In the genomic region with DNA sequence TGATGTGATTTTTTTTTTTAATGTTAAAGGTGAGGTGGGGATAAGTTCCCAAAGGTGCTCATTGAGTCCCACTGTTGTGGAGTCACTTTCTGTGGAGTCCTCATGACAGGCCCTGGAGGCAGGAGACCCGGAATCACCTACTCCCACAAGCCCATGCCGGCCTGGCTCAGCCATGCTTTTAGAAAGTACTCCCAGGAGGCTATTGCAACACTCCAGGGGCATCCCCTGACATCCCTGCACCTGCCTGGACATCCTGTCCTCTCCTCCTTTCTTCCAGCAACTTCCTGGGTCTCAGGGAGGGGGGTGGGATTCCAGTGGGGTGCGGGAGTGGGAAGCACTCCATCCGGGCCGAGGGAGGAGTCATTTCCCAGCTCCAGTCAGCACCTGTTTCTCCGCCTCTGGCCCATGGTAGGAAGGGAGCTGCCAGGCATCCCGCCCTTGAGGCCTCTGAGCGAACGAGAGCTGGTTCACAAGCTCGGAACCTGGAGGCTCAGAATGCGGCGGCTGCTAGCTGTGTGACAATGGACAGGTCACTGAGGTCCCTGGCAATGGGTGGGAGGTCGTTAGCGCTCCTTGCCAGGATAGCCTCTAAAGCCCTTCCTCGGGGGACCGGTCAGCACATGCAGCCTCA, we compare ENCODE assay signal across 21 cellular contexts.
DNase-seq lines count a peak whose midpoint lies in the region; ATAC-seq lines count a peak whose summit lies in the region.
"Had no signal": no experiment of that assay in that cellular context is flagged by ENCODE, and none has a peak within 500 bp of the region (broad histone marks: within the 10 kb centered on the region; RNA-seq: fewer than 3 reads in every experiment).

No MANE protein-coding gene starts in this region.

- peaks cover 10% of the 10 kb centered on the region for H3K36me3 Mint-ChIP-seq in activated naive CD8-positive, alpha-beta T cell treated with anti-CD3 and anti-CD28 coated beads, Interleukin-2, amount 50 U/mL, for 24 hours (ENCODE audit: low read depth)
- peaks cover 7% of the 10 kb centered on the region for H3K36me3 Mint-ChIP-seq in activated naive CD8-positive, alpha-beta T cell treated with anti-CD3 and anti-CD28 coated beads for 36 hours
- peaks cover 6% of the 10 kb centered on the region for H3K36me3 Mint-ChIP-seq in stimulated activated effector memory CD8-positive, alpha-beta T cell treated with anti-CD3 and anti-CD28 coated beads, Interleukin-12 subunit alpha, Interleukin-12 subunit beta, amount 100 ng/mL, for 72 hours

- ATAC-seq in activated naive CD8-positive, alpha-beta T cell treated with anti-CD3 and anti-CD28 coated beads, Interleukin-2, amount 50 U/mL, for 24 hours: no peak
- ATAC-seq in esophagus mucosa (peak; percentile 15), GM21786 (IDR thresholded peaks at IDR 0.05; ENCODE audit: unreplicated experiment) (no peak)
- ATAC-seq in stimulated activated effector memory CD8-positive, alpha-beta T cell treated with anti-CD3 and anti-CD28 coated beads, Interleukin-12 subunit alpha, Interleukin-12 subunit beta, amount 100 ng/mL, for 72 hours: no peak
- ATAC-seq: upper lobe of right lung had no signal

- H3K4me1 Mint-ChIP-seq in activated naive CD8-positive, alpha-beta T cell treated with anti-CD3 and anti-CD28 coated beads, Interleukin-2, amount 50 U/mL, for 24 hours: peaks cover 90% of the 10 kb centered on the region
- H3K4me1 Mint-ChIP-seq in activated naive CD8-positive, alpha-beta T cell treated with anti-CD3 and anti-CD28 coated beads for 36 hours: peaks cover 50% of the 10 kb centered on the region
- peaks cover 89% of the 10 kb centered on the region for H3K4me1 Mint-ChIP-seq in stimulated activated effector memory CD8-positive, alpha-beta T cell treated with anti-CD3 and anti-CD28 coated beads, Interleukin-12 subunit alpha, Interleukin-12 subunit beta, amount 100 ng/mL, for 72 hours

- no peaks in the 10 kb centered on the region for H3K27me3 Mint-ChIP-seq in activated naive CD8-positive, alpha-beta T cell treated with anti-CD3 and anti-CD28 coated beads, Interleukin-2, amount 50 U/mL, for 24 hours
- no peaks in the 10 kb centered on the region for H3K27me3 Mint-ChIP-seq in activated naive CD8-positive, alpha-beta T cell treated with anti-CD3 and anti-CD28 coated beads for 36 hours
- H3K27me3 Mint-ChIP-seq: activated naive CD4-positive, alpha-beta T cell treated with anti-CD3 and anti-CD28 coated beads, Interleukin-2, amount 10 ng/mL, durations not matched to agents 7 days and 5 days had no signal

- peak overlapping the region; percentile 55 for H3K27ac Mint-ChIP-seq in activated naive CD8-positive, alpha-beta T cell treated with anti-CD3 and anti-CD28 coated beads, Interleukin-2, amount 50 U/mL, for 24 hours
- H3K27ac Mint-ChIP-seq in activated naive CD8-positive, alpha-beta T cell treated with anti-CD3 and anti-CD28 coated beads for 36 hours: no peak overlapping the region
- peak overlapping the region; percentile 85 for H3K27ac Mint-ChIP-seq in stimulated activated effector memory CD8-positive, alpha-beta T cell treated with anti-CD3 and anti-CD28 coated beads, Interleukin-12 subunit alpha, Interleukin-12 subunit beta, amount 100 ng/mL, for 72 hours
- H3K27ac Mint-ChIP-seq: B cell had no signal

- H3K9me3 Mint-ChIP-seq in activated naive CD8-positive, alpha-beta T cell treated with anti-CD3 and anti-CD28 coated beads, Interleukin-2, amount 50 U/mL, for 24 hours: peaks cover 5% of the 10 kb centered on the region
- peaks cover 9% of the 10 kb centered on the region for H3K9me3 Mint-ChIP-seq in activated naive CD8-positive, alpha-beta T cell treated with anti-CD3 and anti-CD28 coated beads for 36 hours
- peaks cover 7% of the 10 kb centered on the region for H3K9me3 Mint-ChIP-seq in stimulated activated effector memory CD8-positive, alpha-beta T cell treated with anti-CD3 and anti-CD28 coated beads, Interleukin-12 subunit alpha, Interleukin-12 subunit beta, amount 100 ng/mL, for 72 hours

- H3K4me3 Mint-ChIP-seq in activated naive CD8-positive, alpha-beta T cell treated with anti-CD3 and anti-CD28 coated beads, Interleukin-2, amount 50 U/mL, for 24 hours: no peak overlapping the region
- no peak overlapping the region for H3K4me3 Mint-ChIP-seq in activated naive CD8-positive, alpha-beta T cell treated with anti-CD3 and anti-CD28 coated beads for 36 hours
- H3K4me3 Mint-ChIP-seq in stimulated activated effector memory CD8-positive, alpha-beta T cell treated with anti-CD3 and anti-CD28 coated beads, Interleukin-12 subunit alpha, Interleukin-12 subunit beta, amount 100 ng/mL, for 72 hours: no peak overlapping the region
- H3K4me3 Mint-ChIP-seq: activated naive CD4-positive, alpha-beta T cell treated with anti-CD3 and anti-CD28 coated beads, Interleukin-2, amount 10 ng/mL, durations not matched to agents 7 days and 5 days; activated T-helper 1 cell treated with anti-CD3 and anti-CD28 coated beads, Interleukin-12 subunit alpha, Interleukin-12 subunit beta, Interleukin-2, Interleukin-4 antibody, amounts not matched to agents 30 ng/mL and 10 ng/mL and 1 ng/mL, durations not matched to agents 14 hours and 24 hours and 36 hours; B cell had no signal

- DNase-seq in activated naive CD8-positive, alpha-beta T cell treated with anti-CD3 and anti-CD28 coated beads, Interleukin-2, amount 50 U/mL, for 24 hours: no peak
- DNase-seq in activated naive CD8-positive, alpha-beta T cell treated with anti-CD3 and anti-CD28 coated beads for 36 hours: no peak
- DNase-seq in NCI-H510A (lab: John Stamatoyannopoulos, UW): peak; percentile 73
- no peak for DNase-seq in stimulated activated effector memory CD8-positive, alpha-beta T cell treated with anti-CD3 and anti-CD28 coated beads, Interleukin-12 subunit alpha, Interleukin-12 subunit beta, amount 100 ng/mL, for 72 hours (ENCODE audit: low spot score in 2 of 2)
- DNase-seq in stimulated activated CD4-positive, alpha-beta T cell treated with anti-CD3 and anti-CD28 coated beads, Interleukin-1b, Interleukin-23, amount 100 ng/mL, for 48 hours: no peak
- DNase-seq in stimulated activated CD4-positive, alpha-beta T cell treated with anti-CD3 and anti-CD28 coated beads, Interleukin-2, amount 100 ng/mL, for 24 hours: no peak
- DNase-seq: activated CD4-positive, alpha-beta T cell treated with anti-CD3 and anti-CD28 coated beads for 4 hours; activated naive CD4-positive, alpha-beta T cell treated with anti-CD3 and anti-CD28 coated beads, Interleukin-2, amount 10 ng/mL, durations not matched to agents 7 days and 5 days; cortex of kidney; kidney; NCI-H1436; NCI-H2107; NCI-H526 treated with DMSO at 0.1 percent for 48 hours; SK-N-SH; substantia nigra; T-helper 2 cell; upper lobe of right lung had no signal
